ENCODE assay signal across 19 cellular contexts in the genomic region with DNA sequence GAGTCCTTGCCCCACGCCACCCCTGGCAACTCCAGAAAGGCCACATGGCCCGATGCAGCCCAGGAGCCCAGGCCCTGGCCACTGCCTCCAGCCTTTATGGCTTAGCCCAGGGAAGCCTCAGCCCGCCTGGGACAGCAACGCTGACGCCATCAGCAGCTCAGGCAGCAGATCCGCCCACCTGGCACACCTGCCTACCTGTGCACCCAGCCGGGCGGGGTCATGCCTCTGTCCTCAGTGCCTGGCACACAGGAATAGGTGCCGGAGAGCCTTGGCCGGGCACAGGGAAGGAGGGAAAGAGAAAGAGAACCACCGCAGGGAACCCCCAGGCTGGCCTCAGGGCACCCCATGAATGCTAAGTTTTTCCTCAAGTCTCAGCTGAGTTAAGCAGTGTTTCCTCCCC. TPM values are rescaled to one million over a fixed set of nuclear protein-coding genes. Genes with fewer than 3 reads are reported as not detected.
DNase-seq lines count a peak whose midpoint lies in the region; ATAC-seq, FAIRE-seq and TF ChIP-seq lines count a peak whose summit lies in the region.
"Had no signal": no experiment of that assay in that cellular context is flagged by ENCODE, and none has a peak within 500 bp of the region (broad histone marks: within the 10 kb centered on the region; RNA-seq: fewer than 3 reads in every experiment).

No MANE protein-coding gene starts in this region.

- H3K9ac ChIP-seq in BLaER1 treated with 17β-estradiol and CSF1 and Interleukin-3, amounts not matched to agents 10 nM and 100 nM: peak overlapping the region in 1 of 11 experiments; percentile 14; a peak in 2 of 22 replicates
- no peak overlapping the region for H3K9ac ChIP-seq in HCT116 (ENCODE audit: low read length)
- H3K9ac ChIP-seq: GM23248, SK-N-SH had no signal

- H3K27me3 Mint-ChIP-seq in brain (peaks cover 59% of the 10 kb centered on the region), nephron (ENCODE audit: low read depth) (peaks cover 66% of the 10 kb centered on the region)

- peak overlapping the region in 3 of 5 experiments; percentile 24 to 66 (median 35) for H3K4me3 Mint-ChIP-seq in brain
- H3K4me3 Mint-ChIP-seq in nephron: peak overlapping the region; percentile 48 to 62 (median 58)

- H2AFZ ChIP-seq in HCT116 (ENCODE audit: low read depth, low read length, poor library complexity, severe bottlenecking) (no peak overlapping the region), hepatocyte (no peak overlapping the region)
- H2AFZ ChIP-seq: GM23248 had no signal

- no peaks in the 10 kb centered on the region for H3K36me3 ChIP-seq in BLaER1 treated with 17β-estradiol and CSF1 and Interleukin-3, amounts not matched to agents 10 nM and 100 nM
- H3K36me3 ChIP-seq in HCT116 (ENCODE audit: control insufficient read depth in 1 of 2, insufficient read depth in 2 of 2, low read length in 2 of 2) (no peaks in the 10 kb centered on the region), tibial nerve (no peaks in the 10 kb centered on the region), hepatocyte (replicated peaks; ENCODE audit: insufficient read depth, low read depth) (no peaks in the 10 kb centered on the region)
- H3K36me3 ChIP-seq: brain microvascular endothelial cell, gastroesophageal sphincter, ovary had no signal

- peaks cover 0 to 4% (median 0%) of the 10 kb centered on the region in 5 experiments for H3K9me3 Mint-ChIP-seq in brain
- H3K9me3 Mint-ChIP-seq in nephron: no peaks in the 10 kb centered on the region
- H3K9me3 Mint-ChIP-seq: activated naive CD8-positive, alpha-beta T cell treated with anti-CD3 and anti-CD28 coated beads for 36 hours had no signal

- ATAC-seq in HCT116: peak; percentile 28
- no peak for ATAC-seq in HG02763 (IDR thresholded peaks at IDR 0.05; ENCODE audit: unreplicated experiment)
- ATAC-seq: gastroesophageal sphincter had no signal

- no TSS peak for BruUV-seq in HCT116 (replicated peaks; lab: Mats Ljungman, UMichigan)

- TF ChIP-seq RAD21 in HCT116 (IDR thresholded peaks at IDR 0.05; ENCODE audit: low read depth): no peak

- TF ChIP-seq POLR2A in HCT116 (IDR thresholded peaks at IDR 0.05; ENCODE audit: borderline replicate concordance, extremely low read depth, insufficient read depth, insufficient read length): no peak
- TF ChIP-seq POLR2A in H54 (IDR thresholded peaks at IDR 0.05; ENCODE audit: low read depth, low read length): no peak
- TF ChIP-seq POLR2A in tibial nerve (IDR thresholded peaks at IDR 0.05): no peak

- intact Hi-C loops in HCT116 (cut with micrococcal nuclease): no loop called here

- peak overlapping the region in 2 of 10 experiments; percentile 61 to 72; a peak in 2 of 20 replicates for H3K4me3 ChIP-seq in BLaER1 treated with 17β-estradiol and CSF1 and Interleukin-3, amounts not matched to agents 10 nM and 100 nM
- H3K4me3 ChIP-seq in HCT116 (replicated peaks in 1 of 2; ENCODE audit: low read depth in 1 of 2, low read length in 2 of 2) (no peak overlapping the region), tibial nerve (no peak overlapping the region), hepatocyte (no peak overlapping the region)
- H3K4me3 ChIP-seq: GM23248 had no signal

- CTCF ChIA-PET in HCT116 (lab: Charles Lee): no interaction called here

- H3K4me1 Mint-ChIP-seq in brain: peaks cover 28% of the 10 kb centered on the region
- peaks cover 12% of the 10 kb centered on the region for H3K4me1 Mint-ChIP-seq in nephron

- TF ChIP-seq CTCF in HCT116 (IDR thresholded peaks at IDR 0.05 in 2 of 3, conservative IDR thresholded peaks at IDR 0.05 in 1 of 3; ENCODE audit: borderline replicate concordance in 1 of 3, insufficient read depth in 1 of 3, low read depth in 2 of 3, low read length in 2 of 3): no peak
- TF ChIP-seq CTCF in brain (conservative IDR thresholded peaks at IDR 0.05): no peak
- TF ChIP-seq CTCF in nephron (IDR thresholded peaks at IDR 0.05; ENCODE audit: unreplicated experiment in 3 of 3): no peak
- TF ChIP-seq CTCF in tibial nerve (IDR thresholded peaks at IDR 0.05): no peak
- no peak for TF ChIP-seq CTCF in hepatocyte (IDR thresholded peaks at IDR 0.05; ENCODE audit: poor library complexity)

- POLR2A ChIA-PET in HCT116 (lab: Charles Lee): no interaction called here

- peaks cover 0 to 48% (median 23%) of the 10 kb centered on the region in 11 experiments; a peak in 14 of 22 replicates for H4K20me1 ChIP-seq in BLaER1 treated with 17β-estradiol and CSF1 and Interleukin-3, amounts not matched to agents 10 nM and 100 nM
- H4K20me1 ChIP-seq in HCT116 (ENCODE audit: insufficient read depth) (no peaks in the 10 kb centered on the region), hepatocyte (ENCODE audit: insufficient read depth, poor library complexity, severe bottlenecking) (no peaks in the 10 kb centered on the region)

- H3K9me3 ChIP-seq in BLaER1 treated with 17β-estradiol and CSF1 and Interleukin-3, amounts not matched to agents 10 nM and 100 nM (replicated peaks in 1 of 11): no peaks in the 10 kb centered on the region
- H3K9me3 ChIP-seq in HCT116 (ENCODE audit: control insufficient read depth in 1 of 2, insufficient read depth in 1 of 2, low read depth in 1 of 2, low read length in 2 of 2) (no peaks in the 10 kb centered on the region), tibial nerve (no peaks in the 10 kb centered on the region), hepatocyte (ENCODE audit: low read depth) (no peaks in the 10 kb centered on the region)
- H3K9me3 ChIP-seq: gastroesophageal sphincter, ovary, SK-N-SH had no signal

- H3K36me3 Mint-ChIP-seq in brain (no peaks in the 10 kb centered on the region), nephron (ENCODE audit: low read depth) (no peaks in the 10 kb centered on the region)
- H3K36me3 Mint-ChIP-seq: activated naive CD8-positive, alpha-beta T cell treated with anti-CD3 and anti-CD28 coated beads for 36 hours had no signal

- WGBS in tibial nerve, 2 donors: 88 to 96% methylated on average over 5 of the region's 11 CpGs
- WGBS in hepatocyte (ENCODE audit: low lambda C conversion rate, missing lambda C conversion rate): 90% methylated on average over 11 of the region's 11 CpGs

- peak overlapping the region in 9 of 11 experiments; percentile 88 to 99 (median 97); a peak in 18 of 22 replicates for H3K4me2 ChIP-seq in BLaER1 treated with 17β-estradiol and CSF1 and Interleukin-3, amounts not matched to agents 10 nM and 100 nM
- H3K4me2 ChIP-seq in HCT116 (ENCODE audit: low read length): no peak overlapping the region
- H3K4me2 ChIP-seq in hepatocyte: no peak overlapping the region
- H3K4me2 ChIP-seq: SK-N-SH had no signal

- no peak for FAIRE-seq in H54 (lab: Jason Lieb, UNC)

- no peak for TF ChIP-seq EP300 in tibial nerve (IDR thresholded peaks at IDR 0.05)

- H3K79me2 ChIP-seq in HCT116 (ENCODE audit: insufficient read depth, low read length): no peaks in the 10 kb centered on the region
- H3K79me2 ChIP-seq in hepatocyte: no peaks in the 10 kb centered on the region

- no peak for DNase-seq in HCT116 (ENCODE audit: low read depth, low spot score)
- no peak for DNase-seq in H54 (ENCODE audit: insufficient read length, low spot score)
- no peak for DNase-seq in tibial nerve (ENCODE audit: low spot score in 2 of 2)
- DNase-seq in hepatocyte (ENCODE audit: low spot score): no peak
- DNase-seq: activated CD4-positive, alpha-beta T cell treated with anti-CD3 and anti-CD28 coated beads for 4 hours; activated naive CD8-positive, alpha-beta T cell treated with anti-CD3 and anti-CD28 coated beads for 36 hours; brain microvascular endothelial cell; EL; erythroblast; GM23248; NCI-H1092; NCI-H2107; ovary had no signal

- no peak overlapping the region for H3K27ac Mint-ChIP-seq in brain
- no peak overlapping the region for H3K27ac Mint-ChIP-seq in nephron
- H3K27ac Mint-ChIP-seq: activated naive CD8-positive, alpha-beta T cell treated with anti-CD3 and anti-CD28 coated beads for 36 hours had no signal

- H3K9me2 ChIP-seq in HCT116 (ENCODE audit: insufficient read depth): no peaks in the 10 kb centered on the region
- H3K9me2 ChIP-seq in hepatocyte (replicated peaks; ENCODE audit: insufficient read depth): no peaks in the 10 kb centered on the region
- H3K9me2 ChIP-seq: SK-N-SH had no signal

- H3K27ac ChIP-seq in BLaER1 treated with 17β-estradiol and CSF1 and Interleukin-3, amounts not matched to agents 10 nM and 100 nM: no peak overlapping the region
- no peak overlapping the region for H3K27ac ChIP-seq in HCT116 (ENCODE audit: low read depth, low read length)
- H3K27ac ChIP-seq in tibial nerve: no peak overlapping the region
- no peak overlapping the region for H3K27ac ChIP-seq in hepatocyte
- H3K27ac ChIP-seq: brain microvascular endothelial cell, GM23248, ovary had no signal

- RAD21 ChIA-PET in HCT116 (lab: Charles Lee; ENCODE audit: low non-redundant PET in 1 of 2, low total read pairs in 2 of 2, uncharacterized antibody in 2 of 2, unreplicated experiment in 2 of 2): no interaction called here

- peaks cover 52 to 84% (median 57%) of the 10 kb centered on the region in 11 experiments for H3K27me3 ChIP-seq in BLaER1 treated with 17β-estradiol and CSF1 and Interleukin-3, amounts not matched to agents 10 nM and 100 nM
- H3K27me3 ChIP-seq in HCT116 (ENCODE audit: insufficient read depth, low read length) (no peaks in the 10 kb centered on the region), tibial nerve (peaks cover 0 to 46% of the 10 kb centered on the region in 2 donors), hepatocyte (peaks cover 40% of the 10 kb centered on the region)
- H3K27me3 ChIP-seq: ovary had no signal

- peaks cover 22 to 91% (median 85%) of the 10 kb centered on the region in 10 experiments for H3K4me1 ChIP-seq in BLaER1 treated with 17β-estradiol and CSF1 and Interleukin-3, amounts not matched to agents 10 nM and 100 nM
- H3K4me1 ChIP-seq in HCT116 (ENCODE audit: control insufficient read depth in 1 of 2, insufficient read depth in 2 of 2, low read length in 2 of 2) (0 out of 4 replicates have a peak, but pooled peaks cover 0 to 7% of the 10 kb centered on the region in 2 experiments), tibial nerve (peaks cover 0 to 29% (median 6%) of the 10 kb centered on the region in 4 donors), hepatocyte (ENCODE audit: insufficient read depth) (peaks cover 11% of the 10 kb centered on the region)

TF ChIP-seq in HCT116, 20 proteins besides CTCF, POLR2A, EP300 and RAD21 (continues in another document):
- TF ChIP-seq EZH2phosphoT487 (IDR thresholded peaks at IDR 0.05; ENCODE audit: borderline replicate concordance) (no peak), YY1 (IDR thresholded peaks at IDR 0.05; ENCODE audit: extremely low read depth, insufficient replicate concordance, low read depth, low read length) (no peak), EGR1 (IDR thresholded peaks at IDR 0.05; ENCODE audit: low read depth) (no peak), POLR2AphosphoS5 (IDR thresholded peaks at IDR 0.05; ENCODE audit: low read depth, low read length) (no peak)
- TF ChIP-seq, protein P1, sequence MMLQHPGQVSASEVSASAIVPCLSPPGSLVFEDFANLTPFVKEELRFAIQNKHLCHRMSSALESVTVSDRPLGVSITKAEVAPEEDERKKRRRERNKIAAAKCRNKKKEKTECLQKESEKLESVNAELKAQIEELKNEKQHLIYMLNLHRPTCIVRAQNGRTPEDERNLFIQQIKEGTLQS (IDR thresholded peaks at IDR 0.05): no peak

RNA-seq across cellular contexts. Expression of gene BEGAIN, which starts 21.1 kb away (rescaled TPM):
- total RNA-seq in HCT116 (2021; ENCODE audit: unreplicated experiment) (8.5 TPM), tibial nerve (10 to 100 TPM in 2 of 4 donors, 1 to 10 TPM in 2; 9.6 to 17.0 (median 11.6) TPM), hepatocyte (0.56 and 1.4 TPM in 2 replicates)
- 7.8 and 8.5 TPM in 2 replicates for polyA plus RNA-seq in HCT116 (2012)
- polyA plus RNA-seq in brain (ENCODE audit: insufficient read depth, low read depth, low replicate concordance) (19.3 TPM), hepatocyte (1.8 and 2.5 TPM in 2 replicates)

Comparison
In these comparisons a context has a peak if more than half of its experiments do, and no peak if none do; other contexts are left out.
1. H3K4me2 ChIP-seq: peak in BLaER1 treated with 17β-estradiol and CSF1 and Interleukin-3, amounts not matched to agents 10 nM and 100 nM (9 of 11); none in HCT116 (single experiment) and hepatocyte (single experiment).